In the genomic region with DNA sequence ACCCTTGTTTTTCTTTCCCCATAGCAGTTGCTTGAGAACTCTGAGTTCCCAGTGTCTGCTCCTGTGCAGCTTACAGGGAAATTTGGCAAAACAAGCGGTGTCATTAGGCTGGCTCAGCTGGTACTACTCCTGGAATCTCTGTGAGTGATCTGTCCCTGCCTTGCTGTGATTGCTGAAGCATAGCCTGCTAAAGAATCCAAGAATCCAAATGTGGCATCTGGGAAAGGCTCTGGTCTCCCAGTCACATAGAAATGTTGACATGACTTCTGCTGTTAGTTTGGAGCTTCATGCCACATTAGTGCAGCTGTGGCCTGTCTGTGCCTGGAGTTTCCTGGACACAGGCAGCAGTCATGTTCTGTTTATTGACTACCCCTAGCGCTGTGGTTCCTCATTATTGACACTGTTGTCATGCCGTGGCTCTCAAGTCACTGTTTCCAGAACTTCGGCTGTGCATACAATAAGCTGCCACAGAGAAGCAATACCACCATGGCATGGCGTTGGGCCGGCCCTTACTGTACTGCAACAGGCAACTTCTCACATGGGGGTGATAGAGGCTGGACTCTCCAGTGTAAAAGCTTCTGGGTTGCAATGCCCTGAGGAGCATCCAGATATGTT, we compare ENCODE assay signal across 21 cellular contexts.
DNase-seq lines count a peak whose midpoint lies in the region; FAIRE-seq and TF ChIP-seq lines count a peak whose summit lies in the region.
"Had no signal": no experiment of that assay in that cellular context is flagged by ENCODE, and none has a peak within 500 bp of the region (broad histone marks: within the 10 kb centered on the region; RNA-seq: fewer than 3 reads in every experiment).

No MANE protein-coding gene starts in this region.

- no peak for TF ChIP-seq CTCF in astrocyte (IDR thresholded peaks at IDR 0.05; ENCODE audit: insufficient read depth, low read depth, low read length)
- no peak for TF ChIP-seq CTCF in tibial artery (IDR thresholded peaks at IDR 0.05)
- TF ChIP-seq CTCF in prostate gland (IDR thresholded peaks at IDR 0.05): no peak

- H3K4me1 Mint-ChIP-seq in astrocyte (ENCODE audit: low read depth, unreplicated experiment): no peaks in the 10 kb centered on the region
- H3K4me1 Mint-ChIP-seq: activated naive CD4-positive, alpha-beta T cell treated with anti-CD3 and anti-CD28 coated beads, Interleukin-2, amount 50 U/mL, for 24 hours; stimulated activated naive CD8-positive, alpha-beta T cell treated with anti-CD3 and anti-CD28 coated beads, Interleukin-15, amount 100 ng/mL, for 72 hours had no signal

- H3K4me3 ChIP-seq in astrocyte (ENCODE audit: insufficient read depth, low read depth, low read length) (no peak overlapping the region), tibial artery (no peak overlapping the region), prostate gland (no peak overlapping the region)
- H3K4me3 ChIP-seq: A549, heart right ventricle had no signal

- WGBS in prostate gland: 88% methylated on average over 6 of the region's 6 CpGs

- no peaks in the 10 kb centered on the region for H3K27me3 ChIP-seq in astrocyte (ENCODE audit: insufficient read depth, low read length)
- no peaks in the 10 kb centered on the region for H3K27me3 ChIP-seq in tibial artery
- no peaks in the 10 kb centered on the region for H3K27me3 ChIP-seq in prostate gland (replicated peaks; ENCODE audit: insufficient read depth)
- H3K27me3 ChIP-seq: heart right ventricle had no signal

- H3K4me2 ChIP-seq in astrocyte (ENCODE audit: low read length): no peak overlapping the region
- H3K4me2 ChIP-seq: A549 had no signal

- no peaks in the 10 kb centered on the region for H3K36me3 Mint-ChIP-seq in astrocyte (ENCODE audit: low read depth, unreplicated experiment)
- H3K36me3 Mint-ChIP-seq: activated naive CD4-positive, alpha-beta T cell treated with anti-CD3 and anti-CD28 coated beads, Interleukin-2, amount 50 U/mL, for 24 hours had no signal

- no peaks in the 10 kb centered on the region for H3K27me3 Mint-ChIP-seq in astrocyte (ENCODE audit: low read depth, unreplicated experiment)
- H3K27me3 Mint-ChIP-seq: stimulated activated naive CD8-positive, alpha-beta T cell treated with anti-CD3 and anti-CD28 coated beads, Interleukin-15, amount 100 ng/mL, for 72 hours had no signal

- no peaks in the 10 kb centered on the region for H4K20me1 ChIP-seq in astrocyte (ENCODE audit: insufficient read depth, low read length)

- no peak for TF ChIP-seq POLR2A in prostate gland (IDR thresholded peaks at IDR 0.05)

- peak overlapping the region; percentile 14 for H2AFZ ChIP-seq in astrocyte (ENCODE audit: low read depth, low read length)
- H2AFZ ChIP-seq: parathyroid adenoma had no signal

- FAIRE-seq in astrocyte (lab: Jason Lieb, UNC): no peak
- FAIRE-seq: A549, GM12892, urothelium cell line had no signal

- no peak overlapping the region for H3K27ac ChIP-seq in astrocyte (ENCODE audit: low read depth, low read length)
- H3K27ac ChIP-seq in tibial artery: peak overlapping the region; percentile 66 to 82
- no peak overlapping the region for H3K27ac ChIP-seq in prostate gland
- H3K27ac ChIP-seq: A549, heart right ventricle, HL-60, parathyroid adenoma had no signal

- H3K27ac Mint-ChIP-seq in astrocyte (ENCODE audit: unreplicated experiment): peak overlapping the region; percentile 11
- H3K27ac Mint-ChIP-seq: activated naive CD4-positive, alpha-beta T cell treated with anti-CD3 and anti-CD28 coated beads, Interleukin-2, amount 50 U/mL, for 24 hours; stimulated activated naive CD8-positive, alpha-beta T cell treated with anti-CD3 and anti-CD28 coated beads, Interleukin-15, amount 100 ng/mL, for 72 hours; T-helper 2 cell treated with Interferon-gamma antibody and Interleukin-4, amounts not matched to agents 5 μg/mL and 100 μg/mL, for 36 hours had no signal

- DNase-seq in NCI-H748 (lab: John Stamatoyannopoulos, UW; ENCODE audit: unreplicated experiment): peak; percentile 62
- DNase-seq in NCI-H748 treated with DMSO at 0.1 percent for 48 hours (lab: John Stamatoyannopoulos, UW): no peak
- no peak for DNase-seq in astrocyte (ENCODE audit: low read depth)
- peak; percentile 57 for DNase-seq in myocyte (ENCODE audit: low read depth)
- peak; percentile 31 to 71 for DNase-seq in tibial artery
- no peak for DNase-seq in superior temporal gyrus (ENCODE audit: extremely low spot score)
- DNase-seq in D341Med (ENCODE audit: low spot score): no peak
- no peak for DNase-seq in prostate gland (ENCODE audit: low spot score)
- DNase-seq: activated CD4-positive, CD25-positive, alpha-beta regulatory T cell; H7; heart right ventricle; NCI-H2029; stimulated activated CD4-positive, alpha-beta T cell treated with anti-CD3 and anti-CD28 coated beads, Interleukin-4, amount 100 ng/mL, for 1 hour; stimulated activated naive CD8-positive, alpha-beta T cell treated with anti-CD3 and anti-CD28 coated beads, Interleukin-15, amount 100 ng/mL, for 72 hours had no signal

- intact Hi-C loops in tibial artery (cut with DNase I; ENCODE audit: low total_unique reads) (no loop called here), prostate gland (cut with DNase I) (no loop called here)

- H3K9me3 ChIP-seq in astrocyte (ENCODE audit: insufficient read depth, low read depth, low read length): no peaks in the 10 kb centered on the region
- H3K9me3 ChIP-seq in tibial artery: no peaks in the 10 kb centered on the region
- no peaks in the 10 kb centered on the region for H3K9me3 ChIP-seq in prostate gland
- H3K9me3 ChIP-seq: A549 had no signal

- no peaks in the 10 kb centered on the region for H3K79me2 ChIP-seq in astrocyte (ENCODE audit: insufficient read depth, low read length)
- H3K79me2 ChIP-seq: parathyroid adenoma had no signal

- no peaks in the 10 kb centered on the region for H3K36me3 ChIP-seq in astrocyte (ENCODE audit: insufficient read depth, low read length)
- H3K36me3 ChIP-seq in tibial artery: no peaks in the 10 kb centered on the region
- no peaks in the 10 kb centered on the region for H3K36me3 ChIP-seq in prostate gland
- H3K36me3 ChIP-seq: heart right ventricle had no signal

- H3K9me3 Mint-ChIP-seq in astrocyte (ENCODE audit: unreplicated experiment): no peaks in the 10 kb centered on the region
- H3K9me3 Mint-ChIP-seq: T-helper 2 cell treated with Interferon-gamma antibody and Interleukin-4, amounts not matched to agents 5 μg/mL and 100 μg/mL, for 36 hours had no signal

- H3K4me3 Mint-ChIP-seq in astrocyte (ENCODE audit: unreplicated experiment): no peak overlapping the region
- H3K4me3 Mint-ChIP-seq: activated naive CD4-positive, alpha-beta T cell treated with anti-CD3 and anti-CD28 coated beads, Interleukin-2, amount 50 U/mL, for 24 hours; stimulated activated naive CD8-positive, alpha-beta T cell treated with anti-CD3 and anti-CD28 coated beads, Interleukin-15, amount 100 ng/mL, for 72 hours; T-helper 2 cell treated with Interferon-gamma antibody and Interleukin-4, amounts not matched to agents 5 μg/mL and 100 μg/mL, for 36 hours had no signal

- no peak overlapping the region for H3K9ac ChIP-seq in astrocyte (ENCODE audit: low read length)
- H3K9ac ChIP-seq: parathyroid adenoma had no signal

- H3K4me1 ChIP-seq in astrocyte (ENCODE audit: insufficient read depth, low read length) (peaks cover 15% of the 10 kb centered on the region), tibial artery (peaks cover 0 to 90% (median 44%) of the 10 kb centered on the region in 4 donors), prostate gland (replicated peaks) (no peaks in the 10 kb centered on the region)
- H3K4me1 ChIP-seq: parathyroid adenoma had no signal

Comparison
In these comparisons a context has a peak if more than half of its experiments do, and no peak if none do; other contexts are left out.
1. DNase-seq: peak in NCI-H748 (single experiment), myocyte (single experiment) and tibial artery (2 of 2); none in NCI-H748 treated with DMSO at 0.1 percent for 48 hours (single experiment), astrocyte (single experiment), superior temporal gyrus (single experiment), D341Med (single experiment) and prostate gland (single experiment).
2. H3K27ac ChIP-seq: peak in tibial artery (2 of 2); none in astrocyte (single experiment) and prostate gland (0 of 2).